In genomic region chr5:37211661-37212060, GRCh38 we compare ENCODE assay signal across 25 cellular contexts.
"Had no signal": no experiment of that assay in that cellular context is flagged by ENCODE, and none has a peak within 500 bp of the region (broad histone marks: within the 10 kb centered on the region; RNA-seq: fewer than 3 reads in every experiment).

No MANE protein-coding gene starts in this region.

- DNase-seq: cerebellar nuclear complex; effector memory CD8-positive, alpha-beta T cell; esophagus squamous epithelium; foreskin keratinocyte; kidney; left cardiac atrium; left ventricle myocardium inferior; mucosa of descending colon; natural killer cell; nucleus accumbens; pancreas; right cardiac atrium; stimulated activated CD4-positive, alpha-beta T cell treated with anti-CD3 and anti-CD28 coated beads, Interleukin-4, amount 100 ng/mL, for 1 hour; stimulated activated CD8-positive, alpha-beta memory T cell treated with anti-CD3 and anti-CD28 coated beads, Interleukin-4, amount 100 ng/mL, for 48 hours; stimulated activated naive CD8-positive, alpha-beta T cell treated with anti-CD3 and anti-CD28 coated beads, Interleukin-15, amount 100 ng/mL, for 72 hours; testis had no signal

- H3K27me3 Mint-ChIP-seq: dendritic cell treated with granulocyte-macrophage colony-stimulating factor and Interleukin-4, amounts not matched to agents 40 ng/mL and 50 ng/mL, for 4 days; effector memory CD8-positive, alpha-beta T cell; progenitor cell of endocrine pancreas; stimulated activated naive CD8-positive, alpha-beta T cell treated with anti-CD3 and anti-CD28 coated beads, Interleukin-15, amount 100 ng/mL, for 72 hours had no signal

- H3K9me3 Mint-ChIP-seq: dendritic cell treated with granulocyte-macrophage colony-stimulating factor and Interleukin-4, amounts not matched to agents 40 ng/mL and 50 ng/mL, for 4 days; effector memory CD8-positive, alpha-beta T cell; natural killer cell; neural progenitor cell; stimulated activated effector memory CD8-positive, alpha-beta T cell treated with anti-CD3 and anti-CD28 coated beads, Interleukin-12 subunit alpha, Interleukin-12 subunit beta, amount 100 ng/mL, for 72 hours; stimulated activated naive CD8-positive, alpha-beta T cell treated with anti-CD3 and anti-CD28 coated beads, Interleukin-15, amount 100 ng/mL, for 72 hours had no signal

- H3K4me3 ChIP-seq: esophagus squamous epithelium, hepatocyte, left ventricle myocardium inferior, lung, mucosa of descending colon, neural progenitor cell, pancreas, smooth muscle cell, testis, tibial nerve had no signal

- H3K4me1 Mint-ChIP-seq: neural progenitor cell had no signal

- H3K4me3 Mint-ChIP-seq: dendritic cell treated with granulocyte-macrophage colony-stimulating factor and Interleukin-4, amounts not matched to agents 40 ng/mL and 50 ng/mL, for 4 days; effector memory CD8-positive, alpha-beta T cell; natural killer cell; neural progenitor cell; stimulated activated effector memory CD8-positive, alpha-beta T cell treated with anti-CD3 and anti-CD28 coated beads, Interleukin-12 subunit alpha, Interleukin-12 subunit beta, amount 100 ng/mL, for 72 hours; stimulated activated naive CD8-positive, alpha-beta T cell treated with anti-CD3 and anti-CD28 coated beads, Interleukin-15, amount 100 ng/mL, for 72 hours had no signal

- H3K27ac Mint-ChIP-seq: dendritic cell treated with granulocyte-macrophage colony-stimulating factor and Interleukin-4, amounts not matched to agents 40 ng/mL and 50 ng/mL, for 4 days; effector memory CD8-positive, alpha-beta T cell; natural killer cell; neural progenitor cell; progenitor cell of endocrine pancreas; stimulated activated effector memory CD8-positive, alpha-beta T cell treated with anti-CD3 and anti-CD28 coated beads, Interleukin-12 subunit alpha, Interleukin-12 subunit beta, amount 100 ng/mL, for 72 hours; stimulated activated naive CD8-positive, alpha-beta T cell treated with anti-CD3 and anti-CD28 coated beads, Interleukin-15, amount 100 ng/mL, for 72 hours had no signal

- FAIRE-seq: colon, kidney, pancreas had no signal
